ENCODE assay signal across 24 cellular contexts in genomic region chr7:5349005-5349380, GRCh38.
"Had no signal": no experiment of that assay in that cellular context is flagged by ENCODE, and none has a peak within 500 bp of the region (broad histone marks: within the 10 kb centered on the region; RNA-seq: fewer than 3 reads in every experiment).

No MANE protein-coding gene starts in this region.

- H3K27ac ChIP-seq: foreskin keratinocyte, left lung, psoas muscle, skin epidermis had no signal

- DNase-seq: activated CD4-positive, alpha-beta T cell treated with anti-CD3 and anti-CD28 coated beads for 36 hours; activated CD4-positive, alpha-beta T cell treated with anti-CD3 and anti-CD28 coated beads, Interleukin-2, amount 50 U/mL, for 48 hours; activated CD8-positive, alpha-beta memory T cell treated with anti-CD3 and anti-CD28 coated beads, Interleukin-2, amount 50 U/mL, for 48 hours; activated effector memory CD4-positive, alpha-beta T cell treated with Interleukin-2 at 50 U/mL for 16 hours; activated naive CD4-positive, alpha-beta T cell treated with anti-CD3 and anti-CD28 coated beads for 36 hours; activated naive CD8-positive, alpha-beta T cell treated with anti-CD3 and anti-CD28 coated beads, Interleukin-2, amount 10 ng/mL, durations not matched to agents 7 days and 5 days; activated T-cell treated with anti-CD3 and anti-CD28 coated beads, Interleukin-2, amount 50 U/mL, for 48 hours; cerebellar nuclear complex; foreskin keratinocyte; hippocampal formation; kidney; naive thymus-derived CD4-positive, alpha-beta T cell; psoas muscle; stimulated activated CD4-positive, alpha-beta T cell treated with anti-CD3 and anti-CD28 coated beads, Interleukin-1b, Interleukin-23, amount 100 ng/mL, for 48 hours; T-helper 9 cell; tibial artery had no signal

- H3K4me3 Mint-ChIP-seq: activated CD4-positive, alpha-beta T cell treated with anti-CD3 and anti-CD28 coated beads for 36 hours; activated naive CD4-positive, alpha-beta T cell treated with anti-CD3 and anti-CD28 coated beads for 36 hours; activated naive CD8-positive, alpha-beta T cell treated with anti-CD3 and anti-CD28 coated beads, Interleukin-2, amount 10 ng/mL, durations not matched to agents 7 days and 5 days; naive thymus-derived CD4-positive, alpha-beta T cell; neural crest cell; stimulated activated naive CD8-positive, alpha-beta T cell treated with anti-CD3 and anti-CD28 coated beads, Interleukin-15, Interleukin-2, amounts not matched to agents 100 ng/mL and 50 ng/mL, for 24 hours had no signal

- H3K27me3 Mint-ChIP-seq: activated CD4-positive, alpha-beta T cell treated with anti-CD3 and anti-CD28 coated beads for 36 hours; activated naive CD8-positive, alpha-beta T cell treated with anti-CD3 and anti-CD28 coated beads, Interleukin-2, amount 10 ng/mL, durations not matched to agents 7 days and 5 days; naive thymus-derived CD4-positive, alpha-beta T cell; stimulated activated naive CD8-positive, alpha-beta T cell treated with anti-CD3 and anti-CD28 coated beads, Interleukin-15, Interleukin-2, amounts not matched to agents 100 ng/mL and 50 ng/mL, for 24 hours had no signal

- H3K4me3 ChIP-seq: coronary artery, left lung, lung, psoas muscle, skin epidermis, tibial artery had no signal

- H3K27me3 ChIP-seq: foreskin keratinocyte, left lung, tibial artery had no signal

- ATAC-seq: activated CD4-positive, alpha-beta T cell treated with anti-CD3 and anti-CD28 coated beads for 36 hours; foreskin keratinocyte; left lung; naive thymus-derived CD4-positive, alpha-beta T cell; right cardiac atrium had no signal

- H3K27ac Mint-ChIP-seq: activated CD4-positive, alpha-beta T cell treated with anti-CD3 and anti-CD28 coated beads for 36 hours; activated naive CD4-positive, alpha-beta T cell treated with anti-CD3 and anti-CD28 coated beads for 36 hours; activated naive CD8-positive, alpha-beta T cell treated with anti-CD3 and anti-CD28 coated beads, Interleukin-2, amount 10 ng/mL, durations not matched to agents 7 days and 5 days; naive thymus-derived CD4-positive, alpha-beta T cell; stimulated activated naive CD8-positive, alpha-beta T cell treated with anti-CD3 and anti-CD28 coated beads, Interleukin-15, Interleukin-2, amounts not matched to agents 100 ng/mL and 50 ng/mL, for 24 hours had no signal

- H3K4me1 ChIP-seq: foreskin keratinocyte, left lung had no signal

- FAIRE-seq: bronchial epithelial cell, kidney had no signal

- H3K4me1 Mint-ChIP-seq: activated CD4-positive, alpha-beta T cell treated with anti-CD3 and anti-CD28 coated beads for 36 hours; activated naive CD8-positive, alpha-beta T cell treated with anti-CD3 and anti-CD28 coated beads, Interleukin-2, amount 10 ng/mL, durations not matched to agents 7 days and 5 days had no signal
